ENCODE assay signal across 15 cellular contexts in genomic region chr15:100569406-100569805, GRCh38. TPM values are rescaled to one million over a fixed set of nuclear protein-coding genes. Genes with fewer than 3 reads are reported as not detected.
DNase-seq lines count a peak whose midpoint lies in the region; TF ChIP-seq lines count a peak whose summit lies in the region.
"Had no signal": no experiment of that assay in that cellular context is flagged by ENCODE, and none has a peak within 500 bp of the region (broad histone marks: within the 10 kb centered on the region; RNA-seq: fewer than 3 reads in every experiment).

No MANE protein-coding gene starts in this region.

- peaks cover 76% of the 10 kb centered on the region for H3K36me3 Mint-ChIP-seq in activated naive CD4-positive, alpha-beta T cell treated with anti-CD3 and anti-CD28 coated beads, Interleukin-2, amount 10 ng/mL, durations not matched to agents 7 days and 5 days
- H3K36me3 Mint-ChIP-seq in HFFc6 (ENCODE audit: low read depth) (0 out of 2 replicates have a peak, but pooled peaks cover 4% of the 10 kb centered on the region), nephron progenitor cell (ENCODE audit: low read depth) (peaks cover 35% of the 10 kb centered on the region)

- peaks cover 34% of the 10 kb centered on the region for H3K36me3 ChIP-seq in adipocyte (ENCODE audit: control insufficient read depth, insufficient read depth, low read length, severe bottlenecking)

- H3K9me3 ChIP-seq in adipocyte (ENCODE audit: control insufficient read depth, low read length): no peaks in the 10 kb centered on the region

- H3K27me3 Mint-ChIP-seq in activated naive CD4-positive, alpha-beta T cell treated with anti-CD3 and anti-CD28 coated beads, Interleukin-2, amount 10 ng/mL, durations not matched to agents 7 days and 5 days: no peaks in the 10 kb centered on the region
- H3K27me3 Mint-ChIP-seq in HFFc6 (ENCODE audit: insufficient read depth): no peaks in the 10 kb centered on the region
- H3K27me3 Mint-ChIP-seq in nephron progenitor cell (ENCODE audit: low read depth, poor library complexity): no peaks in the 10 kb centered on the region
- H3K27me3 Mint-ChIP-seq: B cell had no signal

- H3K27me3 ChIP-seq in adipocyte (replicated peaks; ENCODE audit: control insufficient read depth, insufficient read depth, low read length): no peaks in the 10 kb centered on the region

- CTCF ChIA-PET in activated naive CD4-positive, alpha-beta T cell treated with anti-CD3 and anti-CD28 coated beads, Interleukin-2, amount 10 ng/mL, durations not matched to agents 7 days and 5 days (lab: Charles Lee): interaction anchor here (1.0 to 3.1 kb wide), 2 partner anchors 19 to 219 kb away, joined by 3 to 35 read pairs; no protein-coding TSS in a partner anchor

- in situ Hi-C loops in ACHN (cut with HindIII; ENCODE audit: low pct_ligation_motif_present, low pct_unique_long_range_greater_than_20kb, low sequenced_read_pairs): no loop called here

- DNase-seq in activated naive CD4-positive, alpha-beta T cell treated with anti-CD3 and anti-CD28 coated beads, Interleukin-2, amount 10 ng/mL, durations not matched to agents 7 days and 5 days: no peak
- no peak for DNase-seq in activated naive CD4-positive, alpha-beta T cell treated with anti-CD3 and anti-CD28 coated beads, Interleukin-2, amount 50 U/mL, for 16 hours
- DNase-seq in HFFc6: no peak
- DNase-seq in adipocyte (ENCODE audit: low read depth): peak; percentile 15
- DNase-seq in nephron progenitor cell: no peak
- no peak for DNase-seq in NCI-H1105 (lab: John Stamatoyannopoulos, UW)
- no peak for DNase-seq in NCI-H1417 treated with DMSO at 0.1 percent for 48 hours (lab: John Stamatoyannopoulos, UW)
- no peak for DNase-seq in ACHN
- DNase-seq: DMS 273 treated with DMSO at 0.1 percent for 48 hours, EL, GOT3, NCI-H1694, NCI-H2107, PC-9 had no signal

- no peak overlapping the region for H3K9ac ChIP-seq in adipocyte (ENCODE audit: low read length)

- no peak overlapping the region for H3K4me3 ChIP-seq in adipocyte (ENCODE audit: low read length)
- H3K4me3 ChIP-seq: PC-9 had no signal

- peaks cover 52% of the 10 kb centered on the region for H3K4me1 Mint-ChIP-seq in activated naive CD4-positive, alpha-beta T cell treated with anti-CD3 and anti-CD28 coated beads, Interleukin-2, amount 10 ng/mL, durations not matched to agents 7 days and 5 days
- H3K4me1 Mint-ChIP-seq in HFFc6 (ENCODE audit: low read depth) (peaks cover 16% of the 10 kb centered on the region), nephron progenitor cell (no peaks in the 10 kb centered on the region)
- H3K4me1 Mint-ChIP-seq: B cell had no signal

- peak overlapping the region; percentile 39 for H3K27ac Mint-ChIP-seq in activated naive CD4-positive, alpha-beta T cell treated with anti-CD3 and anti-CD28 coated beads, Interleukin-2, amount 10 ng/mL, durations not matched to agents 7 days and 5 days
- H3K27ac Mint-ChIP-seq in HFFc6: peak overlapping the region; percentile 32; the same call in 1 of the 2 replicates
- peak overlapping the region; percentile 33 for H3K27ac Mint-ChIP-seq in nephron progenitor cell
- H3K27ac Mint-ChIP-seq: B cell had no signal

- peaks cover 1% of the 10 kb centered on the region for H3K9me3 Mint-ChIP-seq in activated naive CD4-positive, alpha-beta T cell treated with anti-CD3 and anti-CD28 coated beads, Interleukin-2, amount 10 ng/mL, durations not matched to agents 7 days and 5 days
- H3K9me3 Mint-ChIP-seq in HFFc6 (no peaks in the 10 kb centered on the region), nephron progenitor cell (no peaks in the 10 kb centered on the region)

- no peak overlapping the region for H3K4me3 Mint-ChIP-seq in activated naive CD4-positive, alpha-beta T cell treated with anti-CD3 and anti-CD28 coated beads, Interleukin-2, amount 10 ng/mL, durations not matched to agents 7 days and 5 days
- H3K4me3 Mint-ChIP-seq in HFFc6 (no peak overlapping the region), nephron progenitor cell (no peak overlapping the region)
- H3K4me3 Mint-ChIP-seq: B cell had no signal

- TF ChIP-seq CTCF in HFFc6 (IDR thresholded peaks at IDR 0.05): no peak
- no peak for TF ChIP-seq CTCF in nephron progenitor cell (IDR thresholded peaks at IDR 0.05)

- H3K4me1 ChIP-seq in adipocyte (ENCODE audit: control insufficient read depth, insufficient read depth, low read length): peaks cover 11% of the 10 kb centered on the region

RNA-seq across cellular contexts. Expression of gene LINS1, which starts 32.6 kb away (rescaled TPM):
- total RNA-seq in HFFc6 (2021; fragmentation: NEBNext Ultra II Directional; extraction: Animal tissue kit (Norgen Biotek cat#: 25700)): 10 to 100 TPM in 1 of 6 experiments, 1 to 10 TPM in 5; 7.2 to 11.9 (median 7.4) TPM

RNA-seq across cellular contexts. Expression of gene ASB7, which starts 33.0 kb away (rescaled TPM):
- total RNA-seq in HFFc6 (2021; fragmentation: NEBNext Ultra II Directional; extraction: Animal tissue kit (Norgen Biotek cat#: 25700)): 10 to 100 TPM; 10.2 to 12.5 (median 11.5) TPM

RNA-seq across cellular contexts. Expression of gene CERS3, which starts 40.7 kb away (rescaled TPM):
- not detected for total RNA-seq in HFFc6 (2021; fragmentation: NEBNext Ultra II Directional; extraction: Animal tissue kit (Norgen Biotek cat#: 25700))
- total RNA-seq: PC-9 had no signal
